In the genomic region with DNA sequence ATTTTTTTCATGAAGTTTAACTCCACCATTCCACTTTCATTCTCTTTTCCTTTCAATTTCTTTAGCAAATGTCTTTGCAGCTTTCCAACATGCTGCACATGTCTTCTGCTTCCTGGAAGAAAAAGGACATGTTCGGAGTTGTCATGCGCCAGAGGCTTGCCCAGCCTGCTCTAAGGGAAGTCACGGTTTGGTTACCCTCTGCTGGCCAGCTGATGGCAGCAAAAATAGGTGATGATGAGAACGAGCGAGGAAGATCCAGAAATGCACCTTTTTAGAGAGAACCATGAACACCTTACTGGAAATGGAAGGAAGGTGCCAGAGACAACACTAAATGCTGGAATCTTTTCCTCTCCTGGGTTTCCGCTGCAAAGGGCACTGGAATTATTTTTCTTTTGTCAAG, we compare ENCODE assay signal across 10 cellular contexts. TPM values are rescaled to one million over a fixed set of nuclear protein-coding genes. Genes with fewer than 3 reads are reported as not detected.
DNase-seq lines count a peak whose midpoint lies in the region; ATAC-seq and TF ChIP-seq lines count a peak whose summit lies in the region.
"Had no signal": no experiment of that assay in that cellular context is flagged by ENCODE, and none has a peak within 500 bp of the region (broad histone marks: within the 10 kb centered on the region; RNA-seq: fewer than 3 reads in every experiment).

No MANE protein-coding gene starts in this region.

- intact Hi-C loops in Panc1 (cut with micrococcal nuclease; ENCODE audit: unreplicated experiment) = no loop called here

- ATAC-seq in Panc1 (peak; percentile 58; the same call in 1 of the 2 replicates), foreskin keratinocyte (no peak)

- TF ChIP-seq CTCF in GM12864 (IDR thresholded peaks at IDR 0.05; ENCODE audit: low read depth, low read length, missing control alignments) = peak; percentile 31
- TF ChIP-seq CTCF in Panc1 (IDR thresholded peaks at IDR 0.05) = peak; percentile 50
- peak; percentile 71 for TF ChIP-seq CTCF in foreskin keratinocyte (conservative IDR thresholded peaks at IDR 0.05)

- H3K36me3 ChIP-seq in Panc1 (ENCODE audit: control insufficient read depth, insufficient read depth, low read length) = no peaks in the 10 kb centered on the region; the same call in 1 of the 2 replicates

- BruUV-seq in Panc1 (replicated peaks; lab: Mats Ljungman, UMichigan) = no TSS peak

- CTCF ChIA-PET in Panc1 (lab: Charles Lee) = interaction anchor here (0.7 kb wide), 1 partner anchor 44 kb away, joined by 10 read pairs; no protein-coding TSS in a partner anchor

- H3K4me3 ChIP-seq in GM12864 (ENCODE audit: low read depth, low read length) = no peak overlapping the region
- no peak overlapping the region for H3K4me3 ChIP-seq in Panc1 (ENCODE audit: low read depth in 2 of 2, low read length in 2 of 2)

- H3K27me3 ChIP-seq in Panc1 (ENCODE audit: control insufficient read depth, insufficient read depth, low read length) (no peaks in the 10 kb centered on the region), foreskin keratinocyte (no peaks in the 10 kb centered on the region)

- in situ Hi-C loops in Panc1 (cut with HindIII; ENCODE audit: low pct_unique_long_range_greater_than_20kb, low sequenced_read_pairs) = no loop called here

- H3K4me1 ChIP-seq in Panc1 (ENCODE audit: control insufficient read depth, insufficient read depth, low read length) = peaks cover 5% of the 10 kb centered on the region
- peaks cover 16% of the 10 kb centered on the region for H3K4me1 ChIP-seq in foreskin keratinocyte

- H3K9me3 ChIP-seq in Panc1 (ENCODE audit: control insufficient read depth, insufficient read depth, low read depth, low read length) = no peaks in the 10 kb centered on the region

- DNase-seq in AML-193 (lab: John Stamatoyannopoulos, UW) (peak; percentile 11 to 34), GM12864 (ENCODE audit: low read depth) (peak; percentile 22), Panc1 (ENCODE audit: low read depth, low spot score) (no peak), foreskin keratinocyte (peak in 1 of 2 donors; percentile 40), superior temporal gyrus (ENCODE audit: extremely low spot score) (no peak), iPS-NIHi7 (ENCODE audit: extremely low spot score) (no peak), KG1 (lab: John Stamatoyannopoulos, UW) (no peak), GOT3 (lab: John Stamatoyannopoulos, UW) (no peak)
- DNase-seq: IMR-90; NK-92 treated with Interleukin-12 subunit alpha and Interleukin-12 subunit beta, amount 100 ng/mL, for 24 hours had no signal

- H3K27ac ChIP-seq in Panc1 (ENCODE audit: low read length) = no peak overlapping the region
- H3K27ac ChIP-seq in foreskin keratinocyte = no peak overlapping the region

- POLR2A ChIA-PET in Panc1 (lab: Charles Lee) = interaction anchor here (0.9 kb wide), 1 partner anchor 56 kb away, joined by 4 read pairs; the partner anchor contains the start of genes AP4M1 and MCM7

RNA-seq across cellular contexts. Expression of gene ZSCAN21, which starts 4.9 kb away (rescaled TPM):
- total RNA-seq in Panc1 (2021; ENCODE audit: unreplicated experiment) (13.4 TPM), foreskin keratinocyte (11.2 and 11.3 TPM in 2 replicates)
- polyA plus RNA-seq in Panc1 (2012; ENCODE audit: insufficient read length) = 6.9 TPM
- polyA plus RNA-seq in foreskin keratinocyte = 7.2 and 8.0 TPM in 2 replicates

RNA-seq across cellular contexts. Expression of gene ZKSCAN1, which starts 29.3 kb away (rescaled TPM):
- total RNA-seq in Panc1 (2021; ENCODE audit: unreplicated experiment) = 55.5 TPM
- 24.5 TPM for polyA plus RNA-seq in Panc1 (2012; ENCODE audit: insufficient read length)
- total RNA-seq in foreskin keratinocyte = 32.3 and 41.3 TPM in 2 replicates
- 6.2 and 6.4 TPM in 2 replicates for polyA plus RNA-seq in foreskin keratinocyte

RNA-seq across cellular contexts. Expression of gene ZNF3, which starts 36.8 kb away (rescaled TPM):
- 32.9 TPM for total RNA-seq in Panc1 (2021; ENCODE audit: unreplicated experiment)
- 22.0 TPM for polyA plus RNA-seq in Panc1 (2012; ENCODE audit: insufficient read length)
- total RNA-seq in foreskin keratinocyte = 19.4 and 20.1 TPM in 2 replicates
- polyA plus RNA-seq in foreskin keratinocyte = 9.7 and 10.8 TPM in 2 replicates

RNA-seq across cellular contexts. Expression of gene COPS6, which starts 44.0 kb away (rescaled TPM):
- total RNA-seq in Panc1 (2021; ENCODE audit: unreplicated experiment) (182 TPM), foreskin keratinocyte (110 and 122 TPM in 2 replicates)
- polyA plus RNA-seq in Panc1 (2012; ENCODE audit: insufficient read length) = 323 TPM
- polyA plus RNA-seq in foreskin keratinocyte = 226 and 239 TPM in 2 replicates

RNA-seq across cellular contexts. Expression of gene MCM7, which starts 56.5 kb away (rescaled TPM):
- total RNA-seq in Panc1 (2021; ENCODE audit: unreplicated experiment) (258 TPM), foreskin keratinocyte (207 and 234 TPM in 2 replicates)
- 204 TPM for polyA plus RNA-seq in Panc1 (2012; ENCODE audit: insufficient read length)
- polyA plus RNA-seq in foreskin keratinocyte = 165 and 195 TPM in 2 replicates

Comparison
In these comparisons a context has a peak if more than half of its experiments do, and no peak if none do; other contexts are left out.
1. DNase-seq: peak in AML-193 (2 of 2) and GM12864 (single experiment); none in Panc1 (single experiment), superior temporal gyrus (single experiment), iPS-NIHi7 (single experiment), KG1 (single experiment) and GOT3 (single experiment).
2. Peak in every context shown above with its lines, with median percentiles within 50 percentile points of each other: CTCF ChIP-seq.